ENCODE assay signal across 9 cellular contexts in genomic region chr20:32510601-32511357, GRCh38.
A peak's percentile ranks its signal among the peaks of the same experiment; 100 is the strongest.
DNase-seq lines count a peak whose midpoint lies in the region; ATAC-seq and TF ChIP-seq lines count a peak whose summit lies in the region.
"Had no signal": no experiment of that assay in that cellular context is flagged by ENCODE, and none has a peak within 500 bp of the region (broad histone marks: within the 10 kb centered on the region; RNA-seq: fewer than 3 reads in every experiment).

No MANE protein-coding gene starts in this region.

- no peak overlapping the region for H3K4me3 ChIP-seq in MM.1S (ENCODE audit: low read length)
- H3K4me3 ChIP-seq in body of pancreas: no peak overlapping the region
- H3K4me3 ChIP-seq in naive thymus-derived CD4-positive, alpha-beta T cell (ENCODE audit: low read length): peak overlapping the region; percentile 54
- H3K4me3 ChIP-seq in coronary artery: no peak overlapping the region

- no peaks in the 10 kb centered on the region for H3K9me3 ChIP-seq in CD4-positive, alpha-beta T cell (ENCODE audit: control insufficient read depth, low read length)
- no peaks in the 10 kb centered on the region for H3K9me3 ChIP-seq in MM.1S (replicated peaks; ENCODE audit: insufficient read depth, low read length)
- no peaks in the 10 kb centered on the region for H3K9me3 ChIP-seq in body of pancreas
- no peaks in the 10 kb centered on the region for H3K9me3 ChIP-seq in naive thymus-derived CD4-positive, alpha-beta T cell (ENCODE audit: control insufficient read depth in 2 of 3, low read length in 3 of 3)

- POLR2A ChIA-PET in CD4-positive, alpha-beta T cell (lab: Charles Lee): interaction anchor here (0.6 to 6.9 kb wide), 9 partner anchors 10 to 152 kb away, joined by 3 to 48 read pairs (median 8); partner anchors contain the start of gene ASXL1
- POLR2A ChIA-PET in naive thymus-derived CD4-positive, alpha-beta T cell (lab: Charles Lee): interaction anchor here (1.0 to 26.0 kb wide), 8 partner anchors 8 to 151 kb away, joined by 3 to 623 read pairs (median 11); no protein-coding TSS in a partner anchor

- H3K36me3 ChIP-seq in MM.1S (replicated peaks; ENCODE audit: insufficient read depth, low read length) (no peaks in the 10 kb centered on the region), body of pancreas (replicated peaks in 1 of 2; ENCODE audit: insufficient read depth in 1 of 2, low read depth in 2 of 2) (no peaks in the 10 kb centered on the region)
- peaks cover 0 to 25% (median 3%) of the 10 kb centered on the region in 3 experiments for H3K36me3 ChIP-seq in naive thymus-derived CD4-positive, alpha-beta T cell (ENCODE audit: control insufficient read depth in 2 of 3, insufficient read depth in 3 of 3, low read length in 3 of 3)

- TF ChIP-seq POLR2A in body of pancreas (IDR thresholded peaks at IDR 0.05): no peak

- intact Hi-C loops in CD4-positive, alpha-beta T cell (cut with DNase I, micrococcal nuclease): no loop called here
- intact Hi-C loops in body of pancreas (cut with DNase I): no loop called here
- intact Hi-C loops in naive thymus-derived CD4-positive, alpha-beta T cell (cut with micrococcal nuclease): loop anchor here in 1 of 2 donors (10.0 kb wide), 1 partner anchor 656 kb away; no protein-coding TSS in a partner anchor

- peak overlapping the region; percentile 83 for H3K27ac ChIP-seq in CD4-positive, alpha-beta T cell (ENCODE audit: low read depth, low read length)
- peak overlapping the region; percentile 71; the same call in 1 of the 2 replicates for H3K27ac ChIP-seq in MM.1S (ENCODE audit: low read length)
- H3K27ac ChIP-seq in body of pancreas: peak overlapping the region in 1 of 4 donors; percentile 22
- peak overlapping the region; percentile 84 for H3K27ac ChIP-seq in naive thymus-derived CD4-positive, alpha-beta T cell (ENCODE audit: low read depth, low read length)
- no peak overlapping the region for H3K27ac ChIP-seq in coronary artery

- no peak for ATAC-seq in CD4-positive, alpha-beta T cell (ENCODE audit: poor library complexity)
- peak; percentile 60 for ATAC-seq in body of pancreas
- ATAC-seq in naive thymus-derived CD4-positive, alpha-beta T cell: no peak

- peaks cover 89% of the 10 kb centered on the region for H3K4me1 Mint-ChIP-seq in CD4-positive, alpha-beta T cell (ENCODE audit: low read depth)
- peaks cover 51 to 93% (median 80%) of the 10 kb centered on the region in 7 donors for H3K4me1 Mint-ChIP-seq in naive thymus-derived CD4-positive, alpha-beta T cell

- no peaks in the 10 kb centered on the region for H3K9me3 Mint-ChIP-seq in CD4-positive, alpha-beta T cell
- H3K9me3 Mint-ChIP-seq in naive thymus-derived CD4-positive, alpha-beta T cell: peaks cover 0 to 2% (median 0%) of the 10 kb centered on the region in 11 donors

- no peaks in the 10 kb centered on the region for H3K9me2 ChIP-seq in MM.1S (replicated peaks; ENCODE audit: insufficient read depth, low read length)

- peaks cover 9% of the 10 kb centered on the region for H3F3A ChIP-seq in MM.1S (ENCODE audit: insufficient read depth, low read length)

- H3K9ac ChIP-seq in MM.1S (ENCODE audit: low read length): no peak overlapping the region

- H2AFZ ChIP-seq in MM.1S (ENCODE audit: low read length): no peak overlapping the region

- H3K4me1 ChIP-seq in MM.1S (ENCODE audit: low read length) (peaks cover 19% of the 10 kb centered on the region), body of pancreas (peaks cover 18% of the 10 kb centered on the region)
- peaks cover 40 to 78% of the 10 kb centered on the region in 2 donors for H3K4me1 ChIP-seq in naive thymus-derived CD4-positive, alpha-beta T cell (ENCODE audit: control insufficient read depth in 2 of 2, insufficient read depth in 2 of 2, low read length in 2 of 2)

- H3K4me3 Mint-ChIP-seq in CD4-positive, alpha-beta T cell: peak overlapping the region; percentile 88
- H3K4me3 Mint-ChIP-seq in naive thymus-derived CD4-positive, alpha-beta T cell: peak overlapping the region; percentile 56 to 95 (median 90)

- CTCF ChIA-PET in CD4-positive, alpha-beta T cell (lab: Charles Lee): interaction anchor here (0.8 to 1.6 kb wide), 4 partner anchors 12 to 186 kb away, joined by 3 to 5 read pairs (median 4); no protein-coding TSS in a partner anchor
- CTCF ChIA-PET in naive thymus-derived CD4-positive, alpha-beta T cell (lab: Charles Lee): interaction anchor here (0.6 to 1.8 kb wide), 4 partner anchors 10 to 143 kb away, joined by 3 to 10 read pairs (median 4); no protein-coding TSS in a partner anchor

- no peaks in the 10 kb centered on the region for H3K27me3 Mint-ChIP-seq in CD4-positive, alpha-beta T cell
- no peaks in the 10 kb centered on the region for H3K27me3 Mint-ChIP-seq in naive thymus-derived CD4-positive, alpha-beta T cell

- peaks cover 73% of the 10 kb centered on the region for H3K36me3 Mint-ChIP-seq in CD4-positive, alpha-beta T cell (ENCODE audit: low read depth)
- H3K36me3 Mint-ChIP-seq in naive thymus-derived CD4-positive, alpha-beta T cell: peaks cover 14 to 44% (median 33%) of the 10 kb centered on the region in 5 donors

- TF ChIP-seq CTCF in CD4-positive, alpha-beta T cell (IDR thresholded peaks at IDR 0.05): no peak
- TF ChIP-seq CTCF in MM.1S (IDR thresholded peaks at IDR 0.05; ENCODE audit: low read length) (no peak), body of pancreas (IDR thresholded peaks at IDR 0.05) (no peak), coronary artery (IDR thresholded peaks at IDR 0.05) (no peak)

- peak overlapping the region; percentile 96 for H3K27ac Mint-ChIP-seq in CD4-positive, alpha-beta T cell
- peak overlapping the region; percentile 80 to 98 (median 97) for H3K27ac Mint-ChIP-seq in naive thymus-derived CD4-positive, alpha-beta T cell

- H3K4me2 ChIP-seq in MM.1S (ENCODE audit: low read depth, low read length): 0 out of 2 replicates have a peak overlapping the region, but pooled peaks have one; percentile 51

- H3K27me3 ChIP-seq in CD4-positive, alpha-beta T cell (ENCODE audit: control insufficient read depth, insufficient read depth, low read length): no peaks in the 10 kb centered on the region
- H3K27me3 ChIP-seq in MM.1S (replicated peaks; ENCODE audit: insufficient read depth, low read length) (no peaks in the 10 kb centered on the region), body of pancreas (no peaks in the 10 kb centered on the region)
- H3K27me3 ChIP-seq in naive thymus-derived CD4-positive, alpha-beta T cell (ENCODE audit: control insufficient read depth in 2 of 2, insufficient read depth in 2 of 2, low read length in 2 of 2): no peaks in the 10 kb centered on the region

- 7 to 16% methylated on average over 12 to 17 of the region's 17 CpGs for WGBS in body of pancreas, 2 donors

- H4K20me1 ChIP-seq in MM.1S (ENCODE audit: insufficient read depth, low read length): no peaks in the 10 kb centered on the region

- no peaks in the 10 kb centered on the region for H3K79me2 ChIP-seq in MM.1S (ENCODE audit: low read length)

- DNase-seq in CD4-positive, alpha-beta T cell: peak in 1 of 10 experiments; percentile 33
- DNase-seq in MM.1S (no peak), body of pancreas (peak in 3 of 4 donors; percentile 35 to 63 (median 39)), NCI-H2227 treated with DMSO at 0.1 percent for 48 hours (lab: John Stamatoyannopoulos, UW) (no peak), coronary artery (ENCODE audit: low spot score) (no peak), DMS153 treated with DMSO at 0.1 percent for 48 hours (lab: John Stamatoyannopoulos, UW; ENCODE audit: unreplicated experiment) (no peak), NCI-H2107 (lab: John Stamatoyannopoulos, UW) (no peak)
- no peak for DNase-seq in naive thymus-derived CD4-positive, alpha-beta T cell
- DNase-seq: NCI-H1417 treated with DMSO at 0.1 percent for 48 hours had no signal

Comparison
In these comparisons a context has a peak if more than half of its experiments do, and no peak if none do; other contexts are left out.
1. DNase-seq: peak in body of pancreas (3 of 4); none in MM.1S (single experiment), naive thymus-derived CD4-positive, alpha-beta T cell (0 of 9), NCI-H2227 treated with DMSO at 0.1 percent for 48 hours (single experiment), coronary artery (single experiment), DMS153 treated with DMSO at 0.1 percent for 48 hours (single experiment) and NCI-H2107 (single experiment).
2. H3K27ac ChIP-seq: peak in CD4-positive, alpha-beta T cell (single experiment), MM.1S (single experiment) and naive thymus-derived CD4-positive, alpha-beta T cell (single experiment); none in coronary artery (0 of 2).